In the genomic region with DNA sequence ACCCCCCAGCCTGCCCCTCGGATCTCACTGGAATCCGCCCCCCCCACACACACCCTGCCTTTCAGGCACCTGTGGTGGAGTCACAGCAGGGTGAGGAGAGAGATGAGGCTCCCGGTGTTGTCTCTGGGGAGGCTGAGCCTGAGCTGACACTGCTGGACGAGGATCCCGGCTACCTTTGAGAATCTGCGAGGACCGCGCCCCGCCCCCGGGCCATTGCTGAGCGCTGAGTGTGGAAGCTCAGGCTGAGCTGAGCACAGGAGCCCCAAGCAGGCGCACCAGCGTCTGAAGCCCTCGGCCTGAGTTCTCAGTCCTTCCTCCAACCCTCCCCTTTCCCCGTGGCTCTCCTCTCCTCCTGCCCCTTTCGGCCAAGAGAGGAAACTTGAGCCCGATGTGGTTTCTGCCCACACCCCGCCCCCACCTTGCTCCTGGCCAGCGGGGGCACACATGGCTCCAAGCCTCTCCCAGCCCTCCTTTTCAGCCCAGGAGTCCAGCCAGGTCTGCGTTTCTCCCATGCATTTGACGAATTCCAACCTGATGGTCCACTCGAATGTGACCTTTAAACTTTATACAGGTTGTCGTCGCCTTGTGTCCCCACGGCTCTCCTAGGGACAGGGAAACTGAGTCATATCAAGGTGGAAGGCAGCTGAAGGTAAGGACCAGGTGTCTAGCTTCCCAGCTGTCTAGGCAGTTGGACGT, we compare ENCODE assay signal across 7 cellular contexts. TPM values are rescaled to one million over a fixed set of nuclear protein-coding genes. Genes with fewer than 3 reads are reported as not detected.
DNase-seq lines count a peak whose midpoint lies in the region; ATAC-seq and TF ChIP-seq lines count a peak whose summit lies in the region.

A gene (minus strand): TSS at position 284 of the 696 bp plus-strand sequence. CDS start 5,767 bp downstream, outside the sequence.

- H3K4me1 ChIP-seq in ES-I3 (ENCODE audit: insufficient read depth, low read length), result peaks cover 34% of the 10 kb centered on the region

- TF ChIP-seq POLR2A in NB4 (IDR thresholded peaks at IDR 0.05; ENCODE audit: extremely low read depth, insufficient read length), result peak; percentile 78

- peaks cover 42 to 75% of the 10 kb centered on the region in 2 donors for H3K4me1 Mint-ChIP-seq in natural killer cell

- peak; percentile 97 for DNase-seq in NB4 (ENCODE audit: low read depth)
- DNase-seq in activated CD4-positive, alpha-beta T cell treated with anti-CD3 and anti-CD28 coated beads, Interleukin-2, amount 50 U/mL, for 1 hour, result peak; percentile 34
- DNase-seq in fibroblast of gingiva (ENCODE audit: low read depth), result peak; percentile 57
- DNase-seq in natural killer cell, result no peak
- no peak for DNase-seq in NCI-H1694 treated with DMSO at 0.1 percent for 48 hours (lab: John Stamatoyannopoulos, UW)
- DNase-seq in cerebellum (ENCODE audit: low spot score), result no peak

- H3K36me3 Mint-ChIP-seq in natural killer cell, result no peaks in the 10 kb centered on the region

- H3K36me3 ChIP-seq in ES-I3 (ENCODE audit: insufficient read depth, low read length), result no peaks in the 10 kb centered on the region

- TF ChIP-seq CTCF in NB4 (IDR thresholded peaks at IDR 0.05; ENCODE audit: low read depth, low read length), result peak; percentile 17
- TF ChIP-seq CTCF in natural killer cell (IDR thresholded peaks at IDR 0.05), result no peak

- H3K4me3 ChIP-seq in NB4 (ENCODE audit: low read depth, low read length), result peak within 1 kb of the TSS; percentile 96

- no peaks in the 10 kb centered on the region for H3K9me3 ChIP-seq in ES-I3 (ENCODE audit: control insufficient read depth, insufficient read depth, low read length)

- H3K4me3 Mint-ChIP-seq in natural killer cell, result peak within 1 kb of the TSS; percentile 2

- H3K27me3 Mint-ChIP-seq in natural killer cell (ENCODE audit: low read depth in 2 of 2), result peaks cover 6 to 16% of the 10 kb centered on the region in 2 donors

- intact Hi-C loops in natural killer cell (cut with micrococcal nuclease), result no loop called here

- ATAC-seq in natural killer cell, result peak in 2 of 3 donors; percentile 25 to 46

- H3K9me3 Mint-ChIP-seq in natural killer cell, result no peaks in the 10 kb centered on the region

- peak within 1 kb of the TSS in 1 of 2 donors; percentile 38 for H3K27ac Mint-ChIP-seq in natural killer cell

- H3K9ac ChIP-seq in ES-I3 (ENCODE audit: low read depth, low read length), result peak within 1 kb of the TSS; percentile 48

RNA-seq across cellular contexts. Expression of the gene that starts here (rescaled TPM):
- total RNA-seq in natural killer cell, result 10 to 100 TPM in 1 of 3 donors, 1 to 10 TPM in 2; 2.0 to 15.4 (median 2.0) TPM
- 1.3 TPM for total RNA-seq in cerebellum

Comparison
In these comparisons a context has a peak if more than half of its experiments do, and no peak if none do; other contexts are left out.
1. DNase-seq: peak in NB4 (single experiment), activated CD4-positive, alpha-beta T cell treated with anti-CD3 and anti-CD28 coated beads, Interleukin-2, amount 50 U/mL, for 1 hour (single experiment) and fibroblast of gingiva (single experiment); none in natural killer cell (single experiment), NCI-H1694 treated with DMSO at 0.1 percent for 48 hours (single experiment) and cerebellum (single experiment).